ENCODE assay signal across 15 cellular contexts in genomic region chr1:192225713-192226112, GRCh38.
DNase-seq lines count a peak whose midpoint lies in the region; ATAC-seq, FAIRE-seq and TF ChIP-seq lines count a peak whose summit lies in the region.
"Had no signal": no experiment of that assay in that cellular context is flagged by ENCODE, and none has a peak within 500 bp of the region (broad histone marks: within the 10 kb centered on the region; RNA-seq: fewer than 3 reads in every experiment).

No MANE protein-coding gene starts in this region.

- no peaks in the 10 kb centered on the region for H3K36me3 Mint-ChIP-seq in GM23338 (ENCODE audit: low read depth)
- H3K36me3 Mint-ChIP-seq: activated naive CD4-positive, alpha-beta T cell treated with anti-CD3 and anti-CD28 coated beads, Interleukin-2, amount 50 U/mL, for 72 hours; naive B cell had no signal

- H3K4me3 ChIP-seq in GM23338 = no peak overlapping the region
- no peak overlapping the region for H3K4me3 ChIP-seq in bronchial epithelial cell (ENCODE audit: low read depth, low read length)
- H3K4me3 ChIP-seq: gastroesophageal sphincter had no signal

- no peak for TF ChIP-seq CTCF in GM23338 (conservative IDR thresholded peaks at IDR 0.05; ENCODE audit: low read depth in 2 of 2)
- no peak for TF ChIP-seq CTCF in bronchial epithelial cell (IDR thresholded peaks at IDR 0.05; ENCODE audit: insufficient read depth, low read length, severe bottlenecking)
- no peak for TF ChIP-seq CTCF in GM13976 (IDR thresholded peaks at IDR 0.05; ENCODE audit: borderline replicate concordance, control extremely low read depth, extremely low read depth, insufficient read depth, missing control alignments)

- no peak overlapping the region for H3K4me3 Mint-ChIP-seq in GM23338
- H3K4me3 Mint-ChIP-seq: dendritic cell treated with granulocyte-macrophage colony-stimulating factor and Interleukin-4, amounts not matched to agents 40 ng/mL and 50 ng/mL, for 4 days; naive B cell had no signal

- H3K27me3 Mint-ChIP-seq in GM23338 (ENCODE audit: insufficient read depth, low read depth, poor library complexity) = no peaks in the 10 kb centered on the region
- H3K27me3 Mint-ChIP-seq: dendritic cell treated with granulocyte-macrophage colony-stimulating factor and Interleukin-4, amounts not matched to agents 40 ng/mL and 50 ng/mL, for 4 days; naive B cell had no signal

- H3K27ac ChIP-seq in GM23338 (ENCODE audit: low read depth) = no peak overlapping the region
- H3K27ac ChIP-seq: gastroesophageal sphincter had no signal

- no peaks in the 10 kb centered on the region for H4K20me1 ChIP-seq in GM23338 (replicated peaks; ENCODE audit: insufficient read depth)

- no peaks in the 10 kb centered on the region for H3F3A ChIP-seq in GM23338 (replicated peaks; ENCODE audit: low read depth)

- no peaks in the 10 kb centered on the region for H3K9me3 Mint-ChIP-seq in GM23338

- no peaks in the 10 kb centered on the region for H3K9me2 ChIP-seq in GM23338 (ENCODE audit: insufficient read depth)

- H3K4me1 ChIP-seq in GM23338 (ENCODE audit: insufficient read depth) = peaks cover 9% of the 10 kb centered on the region; the same call in 1 of the 2 replicates
- H3K4me1 ChIP-seq: gastroesophageal sphincter had no signal

- H3K27me3 ChIP-seq in GM23338 (ENCODE audit: insufficient read depth) = no peaks in the 10 kb centered on the region
- no peaks in the 10 kb centered on the region for H3K27me3 ChIP-seq in bronchial epithelial cell (ENCODE audit: control insufficient read depth, insufficient read depth, low read length)
- H3K27me3 ChIP-seq: gastroesophageal sphincter had no signal

- no peak for ATAC-seq in GM23338
- ATAC-seq: activated naive CD4-positive, alpha-beta T cell treated with anti-CD3 and anti-CD28 coated beads, Interleukin-2, amount 50 U/mL, for 72 hours; gastroesophageal sphincter had no signal

- DNase-seq in GM23338 (ENCODE audit: low spot score) = no peak
- DNase-seq in MV-4-11 (lab: John Stamatoyannopoulos, UW) = peak; percentile 84
- peak; percentile 59 for DNase-seq in bronchial epithelial cell (ENCODE audit: low read depth)
- peak; percentile 26 for DNase-seq in pulmonary artery endothelial cell (ENCODE audit: low read depth, low spot score)
- no peak for DNase-seq in AG20443 (ENCODE audit: low spot score)
- DNase-seq in NCI-H446 treated with DMSO at 0.1 percent for 48 hours (lab: John Stamatoyannopoulos, UW) = no peak
- no peak for DNase-seq in GM13976 (ENCODE audit: low spot score)
- DNase-seq: islet precursor cell, naive B cell, NCI-H1105, NCI-H446 had no signal

- no peaks in the 10 kb centered on the region for H3K79me2 ChIP-seq in GM23338 (replicated peaks; ENCODE audit: insufficient read depth)

- peak overlapping the region; percentile 83 for H3K27ac Mint-ChIP-seq in GM23338
- H3K27ac Mint-ChIP-seq: dendritic cell treated with granulocyte-macrophage colony-stimulating factor and Interleukin-4, amounts not matched to agents 40 ng/mL and 50 ng/mL, for 4 days; naive B cell had no signal

- no peak overlapping the region for H3K4me2 ChIP-seq in GM23338

- in situ Hi-C loops in GM13976 (cut with MboI; ENCODE audit: low sequenced_read_pairs, unreplicated experiment) = no loop called here

- peaks cover 9% of the 10 kb centered on the region for H3K4me1 Mint-ChIP-seq in GM23338
- H3K4me1 Mint-ChIP-seq: naive B cell had no signal

- FAIRE-seq in bronchial epithelial cell (lab: Jason Lieb, UNC) = no peak
- FAIRE-seq: TTC549 had no signal

- H2AFZ ChIP-seq in GM23338 = peak overlapping the region; percentile 48; the same call in 1 of the 2 replicates

- H3K36me3 ChIP-seq in GM23338 (ENCODE audit: insufficient read depth) (no peaks in the 10 kb centered on the region), bronchial epithelial cell (ENCODE audit: control insufficient read depth, insufficient read depth, low read length) (no peaks in the 10 kb centered on the region)
- H3K36me3 ChIP-seq: gastroesophageal sphincter had no signal

TF ChIP-seq in GM23338, 12 proteins besides CTCF, POLR2A, EP300 and RAD21 (continues in another document):
- TF ChIP-seq ETS1 (IDR thresholded peaks at IDR 0.05) (no peak), NANOG (IDR thresholded peaks at IDR 0.05; ENCODE audit: borderline replicate concordance) (no peak), POLR2AphosphoS5 (IDR thresholded peaks at IDR 0.05; ENCODE audit: low read depth) (no peak), JUNB (IDR thresholded peaks at IDR 0.05; ENCODE audit: unreplicated experiment) (no peak), EZH2phosphoT487 (IDR thresholded peaks at IDR 0.05; ENCODE audit: unreplicated experiment) (no peak), ZNF114 (CRISPR knock-in tag; IDR thresholded peaks at IDR 0.05) (no peak), ZNF331 (CRISPR knock-in tag; IDR thresholded peaks at IDR 0.05; ENCODE audit: low read depth) (no peak), EZH2 (IDR thresholded peaks at IDR 0.05; ENCODE audit: low read depth, unreplicated experiment) (no peak), CREB1 (CRISPR knock-in tag; IDR thresholded peaks at IDR 0.05; ENCODE audit: low read depth) (no peak)
- TF ChIP-seq, protein P1, sequence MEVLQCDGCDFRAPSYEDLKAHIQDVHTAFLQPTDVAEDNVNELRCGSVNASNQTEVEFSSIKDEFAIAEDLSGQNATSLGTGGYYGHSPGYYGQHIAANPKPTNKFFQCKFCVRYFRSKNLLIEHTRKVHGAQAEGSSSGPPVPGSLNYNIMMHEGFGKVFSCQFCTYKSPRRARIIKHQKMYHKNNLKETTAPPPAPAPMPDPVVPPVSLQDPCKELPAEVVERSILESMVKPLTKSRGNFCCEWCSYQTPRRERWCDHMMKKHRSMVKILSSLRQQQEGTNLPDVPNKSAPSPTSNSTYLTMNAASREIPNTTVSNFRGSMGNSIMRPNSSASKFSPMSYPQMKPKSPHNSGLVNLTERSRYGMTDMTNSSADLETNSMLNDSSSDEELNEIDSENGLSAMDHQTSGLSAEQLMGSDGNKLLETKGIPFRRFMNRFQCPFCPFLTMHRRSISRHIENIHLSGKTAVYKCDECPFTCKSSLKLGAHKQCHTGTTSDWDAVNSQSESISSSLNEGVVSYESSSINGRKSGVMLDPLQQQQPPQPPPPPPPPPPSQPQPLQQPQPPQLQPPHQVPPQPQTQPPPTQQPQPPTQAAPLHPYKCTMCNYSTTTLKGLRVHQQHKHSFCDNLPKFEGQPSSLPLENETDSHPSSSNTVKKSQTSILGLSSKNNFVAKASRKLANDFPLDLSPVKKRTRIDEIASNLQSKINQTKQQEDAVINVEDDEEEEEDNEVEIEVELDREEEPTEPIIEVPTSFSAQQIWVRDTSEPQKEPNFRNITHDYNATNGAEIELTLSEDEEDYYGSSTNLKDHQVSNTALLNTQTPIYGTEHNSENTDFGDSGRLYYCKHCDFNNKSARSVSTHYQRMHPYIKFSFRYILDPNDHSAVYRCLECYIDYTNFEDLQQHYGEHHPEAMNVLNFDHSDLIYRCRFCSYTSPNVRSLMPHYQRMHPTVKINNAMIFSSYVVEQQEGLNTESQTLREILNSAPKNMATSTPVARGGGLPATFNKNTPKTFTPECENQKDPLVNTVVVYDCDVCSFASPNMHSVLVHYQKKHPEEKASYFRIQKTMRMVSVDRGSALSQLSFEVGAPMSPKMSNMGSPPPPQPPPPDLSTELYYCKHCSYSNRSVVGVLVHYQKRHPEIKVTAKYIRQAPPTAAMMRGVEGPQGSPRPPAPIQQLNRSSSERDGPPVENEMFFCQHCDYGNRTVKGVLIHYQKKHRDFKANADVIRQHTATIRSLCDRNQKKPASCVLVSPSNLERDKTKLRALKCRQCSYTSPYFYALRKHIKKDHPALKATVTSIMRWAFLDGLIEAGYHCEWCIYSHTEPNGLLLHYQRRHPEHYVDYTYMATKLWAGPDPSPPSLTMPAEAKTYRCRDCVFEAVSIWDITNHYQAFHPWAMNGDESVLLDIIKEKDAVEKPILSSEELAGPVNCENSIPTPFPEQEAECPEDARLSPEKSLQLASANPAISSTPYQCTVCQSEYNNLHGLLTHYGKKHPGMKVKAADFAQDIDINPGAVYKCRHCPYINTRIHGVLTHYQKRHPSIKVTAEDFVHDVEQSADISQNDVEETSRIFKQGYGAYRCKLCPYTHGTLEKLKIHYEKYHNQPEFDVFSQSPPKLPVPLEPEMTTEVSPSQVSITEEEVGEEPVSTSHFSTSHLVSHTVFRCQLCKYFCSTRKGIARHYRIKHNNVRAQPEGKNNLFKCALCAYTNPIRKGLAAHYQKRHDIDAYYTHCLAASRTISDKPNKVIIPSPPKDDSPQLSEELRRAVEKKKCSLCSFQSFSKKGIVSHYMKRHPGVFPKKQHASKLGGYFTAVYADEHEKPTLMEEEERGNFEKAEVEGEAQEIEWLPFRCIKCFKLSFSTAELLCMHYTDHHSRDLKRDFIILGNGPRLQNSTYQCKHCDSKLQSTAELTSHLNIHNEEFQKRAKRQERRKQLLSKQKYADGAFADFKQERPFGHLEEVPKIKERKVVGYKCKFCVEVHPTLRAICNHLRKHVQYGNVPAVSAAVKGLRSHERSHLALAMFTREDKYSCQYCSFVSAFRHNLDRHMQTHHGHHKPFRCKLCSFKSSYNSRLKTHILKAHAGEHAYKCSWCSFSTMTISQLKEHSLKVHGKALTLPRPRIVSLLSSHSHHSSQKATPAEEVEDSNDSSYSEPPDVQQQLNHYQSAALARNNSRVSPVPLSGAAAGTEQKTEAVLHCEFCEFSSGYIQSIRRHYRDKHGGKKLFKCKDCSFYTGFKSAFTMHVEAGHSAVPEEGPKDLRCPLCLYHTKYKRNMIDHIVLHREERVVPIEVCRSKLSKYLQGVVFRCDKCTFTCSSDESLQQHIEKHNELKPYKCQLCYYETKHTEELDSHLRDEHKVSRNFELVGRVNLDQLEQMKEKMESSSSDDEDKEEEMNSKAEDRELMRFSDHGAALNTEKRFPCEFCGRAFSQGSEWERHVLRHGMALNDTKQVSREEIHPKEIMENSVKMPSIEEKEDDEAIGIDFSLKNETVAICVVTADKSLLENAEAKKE (CRISPR knock-in tag; IDR thresholded peaks at IDR 0.05) = no peak

Comparison
In these comparisons a context has a peak if more than half of its experiments do, and no peak if none do; other contexts are left out.
1. DNase-seq: peak in MV-4-11 (single experiment), bronchial epithelial cell (single experiment) and pulmonary artery endothelial cell (single experiment); none in GM23338 (single experiment), AG20443 (single experiment), NCI-H446 treated with DMSO at 0.1 percent for 48 hours (single experiment) and GM13976 (single experiment).